Comparison of ENCODE assay signal across 18 cellular contexts in genomic region chr1:41539416-41539800, GRCh38. TPM values are rescaled to one million over a fixed set of nuclear protein-coding genes. Genes with fewer than 3 reads are reported as not detected.
DNase-seq lines count a peak whose midpoint lies in the region; TF ChIP-seq lines count a peak whose summit lies in the region.
"Had no signal": no experiment of that assay in that cellular context is flagged by ENCODE, and none has a peak within 500 bp of the region (broad histone marks: within the 10 kb centered on the region; RNA-seq: fewer than 3 reads in every experiment).

No MANE protein-coding gene starts in this region.

- no peak for TF ChIP-seq POLR2A in sigmoid colon (IDR thresholded peaks at IDR 0.05)

- H3K27me3 ChIP-seq in BLaER1 (no peaks in the 10 kb centered on the region), sigmoid colon (no peaks in the 10 kb centered on the region)

- TF ChIP-seq EP300 in sigmoid colon (IDR thresholded peaks at IDR 0.05), result no peak

- POLR2A ChIA-PET in MCF 10A (lab: Yijun Ruan, JAX), result no interaction called here

- CTCF ChIA-PET in MCF 10A (lab: Yijun Ruan, JAX), result interaction anchor here (0.8 to 4.2 kb wide), 2 partner anchors 23 to 66 kb away, joined by 3 to 24 read pairs; no protein-coding TSS in a partner anchor

- no peaks in the 10 kb centered on the region for H3K36me3 ChIP-seq in BLaER1
- H3K36me3 ChIP-seq in sigmoid colon, result no peaks in the 10 kb centered on the region

- H3K4me3 Mint-ChIP-seq in activated CD4-positive, alpha-beta T cell treated with anti-CD3 and anti-CD28 coated beads, Interleukin-2, amount 10 ng/mL, durations not matched to agents 24 days and 14 days, result no peak overlapping the region
- H3K4me3 Mint-ChIP-seq in activated T-helper 1 cell treated with anti-CD3 and anti-CD28 coated beads, Interleukin-12 subunit alpha, Interleukin-12 subunit beta, Interleukin-2, Interleukin-4 antibody, amounts not matched to agents 30 ng/mL and 10 ng/mL and 1 ng/mL, durations not matched to agents 14 hours and 24 hours and 36 hours, result no peak overlapping the region
- H3K4me3 Mint-ChIP-seq in MCF 10A (ENCODE audit: unreplicated experiment), result no peak overlapping the region
- H3K4me3 Mint-ChIP-seq: CD8-positive, alpha-beta memory T cell had no signal

- H3K4me1 ChIP-seq in BLaER1 (peaks cover 85% of the 10 kb centered on the region), sigmoid colon (peaks cover 0 to 20% (median 14%) of the 10 kb centered on the region in 4 donors)

- H3K4me3 ChIP-seq in BLaER1 (no peak overlapping the region), sigmoid colon (no peak overlapping the region)
- H3K4me3 ChIP-seq: PC-9 had no signal

- peaks cover 2% of the 10 kb centered on the region for H3K9me3 Mint-ChIP-seq in activated CD4-positive, alpha-beta T cell treated with anti-CD3 and anti-CD28 coated beads, Interleukin-2, amount 10 ng/mL, durations not matched to agents 24 days and 14 days
- H3K9me3 Mint-ChIP-seq in activated T-helper 1 cell treated with anti-CD3 and anti-CD28 coated beads, Interleukin-12 subunit alpha, Interleukin-12 subunit beta, Interleukin-2, Interleukin-4 antibody, amounts not matched to agents 30 ng/mL and 10 ng/mL and 1 ng/mL, durations not matched to agents 14 hours and 24 hours and 36 hours, result no peaks in the 10 kb centered on the region
- H3K9me3 Mint-ChIP-seq in MCF 10A (ENCODE audit: unreplicated experiment), result peaks cover 3% of the 10 kb centered on the region
- H3K9me3 Mint-ChIP-seq: CD8-positive, alpha-beta memory T cell had no signal

- no peaks in the 10 kb centered on the region for H3K27me3 Mint-ChIP-seq in activated CD4-positive, alpha-beta T cell treated with anti-CD3 and anti-CD28 coated beads, Interleukin-2, amount 10 ng/mL, durations not matched to agents 24 days and 14 days
- peaks cover 1% of the 10 kb centered on the region for H3K27me3 Mint-ChIP-seq in activated T-helper 1 cell treated with anti-CD3 and anti-CD28 coated beads, Interleukin-12 subunit alpha, Interleukin-12 subunit beta, Interleukin-2, Interleukin-4 antibody, amounts not matched to agents 30 ng/mL and 10 ng/mL and 1 ng/mL, durations not matched to agents 14 hours and 24 hours and 36 hours (ENCODE audit: insufficient read depth)
- peaks cover under 1% of the 10 kb centered on the region for H3K27me3 Mint-ChIP-seq in MCF 10A (ENCODE audit: insufficient read depth, unreplicated experiment)
- H3K27me3 Mint-ChIP-seq: CD8-positive, alpha-beta memory T cell had no signal

- WGBS in sigmoid colon, 2 donors, result 86 to 96% methylated on average over 6 of the region's 6 CpGs

- H3K4me1 Mint-ChIP-seq in activated CD4-positive, alpha-beta T cell treated with anti-CD3 and anti-CD28 coated beads, Interleukin-2, amount 10 ng/mL, durations not matched to agents 24 days and 14 days, result peaks cover 6% of the 10 kb centered on the region
- peaks cover 13% of the 10 kb centered on the region for H3K4me1 Mint-ChIP-seq in activated T-helper 1 cell treated with anti-CD3 and anti-CD28 coated beads, Interleukin-12 subunit alpha, Interleukin-12 subunit beta, Interleukin-2, Interleukin-4 antibody, amounts not matched to agents 30 ng/mL and 10 ng/mL and 1 ng/mL, durations not matched to agents 14 hours and 24 hours and 36 hours (ENCODE audit: low read depth)
- peaks cover 6% of the 10 kb centered on the region for H3K4me1 Mint-ChIP-seq in MCF 10A (ENCODE audit: insufficient read depth, unreplicated experiment)

- no peak overlapping the region for H3K9ac ChIP-seq in BLaER1

- H3K27ac ChIP-seq in BLaER1 (no peak overlapping the region; the same call in 1 of the 2 replicates), sigmoid colon (no peak overlapping the region)
- H3K27ac ChIP-seq: HL-60, PC-9 had no signal

- BruUV-seq in MCF 10A (replicated peaks; lab: Mats Ljungman, UMichigan), result no TSS peak

- H3K9me3 ChIP-seq in BLaER1 (no peaks in the 10 kb centered on the region), sigmoid colon (no peaks in the 10 kb centered on the region)

- H3K27ac Mint-ChIP-seq in activated CD4-positive, alpha-beta T cell treated with anti-CD3 and anti-CD28 coated beads, Interleukin-2, amount 10 ng/mL, durations not matched to agents 24 days and 14 days, result peak overlapping the region; percentile 22
- H3K27ac Mint-ChIP-seq in activated T-helper 1 cell treated with anti-CD3 and anti-CD28 coated beads, Interleukin-12 subunit alpha, Interleukin-12 subunit beta, Interleukin-2, Interleukin-4 antibody, amounts not matched to agents 30 ng/mL and 10 ng/mL and 1 ng/mL, durations not matched to agents 14 hours and 24 hours and 36 hours, result peak overlapping the region; percentile 50
- no peak overlapping the region for H3K27ac Mint-ChIP-seq in MCF 10A (ENCODE audit: low read depth, unreplicated experiment)

- no peaks in the 10 kb centered on the region for H4K20me1 ChIP-seq in BLaER1

- TF ChIP-seq CTCF in sigmoid colon (IDR thresholded peaks at IDR 0.05), result no peak
- TF ChIP-seq CTCF in MCF 10A (IDR thresholded peaks at IDR 0.05; ENCODE audit: unreplicated experiment), result no peak

- H3K36me3 Mint-ChIP-seq in activated CD4-positive, alpha-beta T cell treated with anti-CD3 and anti-CD28 coated beads, Interleukin-2, amount 10 ng/mL, durations not matched to agents 24 days and 14 days (ENCODE audit: low read depth), result peaks cover 74% of the 10 kb centered on the region
- H3K36me3 Mint-ChIP-seq in activated T-helper 1 cell treated with anti-CD3 and anti-CD28 coated beads, Interleukin-12 subunit alpha, Interleukin-12 subunit beta, Interleukin-2, Interleukin-4 antibody, amounts not matched to agents 30 ng/mL and 10 ng/mL and 1 ng/mL, durations not matched to agents 14 hours and 24 hours and 36 hours (ENCODE audit: low read depth), result peaks cover 44% of the 10 kb centered on the region
- no peaks in the 10 kb centered on the region for H3K36me3 Mint-ChIP-seq in MCF 10A (ENCODE audit: insufficient read depth, unreplicated experiment)

- no peak for DNase-seq in activated CD4-positive, alpha-beta T cell treated with anti-CD3 and anti-CD28 coated beads, Interleukin-2, amount 10 ng/mL, durations not matched to agents 24 days and 14 days
- no peak for DNase-seq in activated CD4-positive, alpha-beta T cell treated with anti-CD3 and anti-CD28 coated beads for 1 hour
- DNase-seq in activated T-helper 1 cell treated with anti-CD3 and anti-CD28 coated beads, Interleukin-12 subunit alpha, Interleukin-12 subunit beta, Interleukin-2, Interleukin-4 antibody, amounts not matched to agents 30 ng/mL and 10 ng/mL and 1 ng/mL, durations not matched to agents 14 hours and 24 hours and 36 hours (ENCODE audit: low spot score), result no peak
- DNase-seq in sigmoid colon (peak; percentile 19), MCF 10A (ENCODE audit: unreplicated experiment) (no peak), COLO829 (ENCODE audit: low spot score) (no peak)
- no peak for DNase-seq in stimulated activated CD4-positive, alpha-beta T cell treated with anti-CD3 and anti-CD28 coated beads, Interleukin-4, amount 100 ng/mL, for 4 hours
- DNase-seq: 8988T; CD8-positive, alpha-beta memory T cell; DND-41; GOT3; NCI-H1436; NCI-H2029 treated with DMSO at 0.1 percent for 48 hours; NCI-H748 treated with DMSO at 0.1 percent for 48 hours; PC-9 had no signal

- intact Hi-C loops in activated CD4-positive, alpha-beta T cell treated with anti-CD3 and anti-CD28 coated beads, Interleukin-2, amount 10 ng/mL, durations not matched to agents 24 days and 14 days (cut with micrococcal nuclease), result no loop called here
- intact Hi-C loops in activated T-helper 1 cell treated with anti-CD3 and anti-CD28 coated beads, Interleukin-12 subunit alpha, Interleukin-12 subunit beta, Interleukin-2, Interleukin-4 antibody, amounts not matched to agents 30 ng/mL and 10 ng/mL and 1 ng/mL, durations not matched to agents 14 hours and 24 hours and 36 hours (cut with micrococcal nuclease), result no loop called here
- intact Hi-C loops in sigmoid colon (cut with DNase I) (no loop called here), MCF 10A (cut with micrococcal nuclease) (no loop called here)

- H3K4me2 ChIP-seq in BLaER1, result peak overlapping the region; percentile 94
- H3K4me2 ChIP-seq: PC-9 had no signal

RNA-seq across cellular contexts. Expression of gene EDN2, which starts 54.9 kb away (rescaled TPM):
- not detected in 2 replicates for total RNA-seq in activated CD4-positive, alpha-beta T cell treated with anti-CD3 and anti-CD28 coated beads, Interleukin-2, amount 10 ng/mL, durations not matched to agents 24 days and 14 days
- not detected in 2 replicates for total RNA-seq in activated T-helper 1 cell treated with anti-CD3 and anti-CD28 coated beads, Interleukin-12 subunit alpha, Interleukin-12 subunit beta, Interleukin-2, Interleukin-4 antibody, amounts not matched to agents 30 ng/mL and 10 ng/mL and 1 ng/mL, durations not matched to agents 14 hours and 24 hours and 36 hours
- 1 to 10 TPM in 1 of 4 donors, not detected in 3; 2.2 TPM for total RNA-seq in sigmoid colon
- 1 to 10 TPM in 1 of 3 donors, under 1 TPM in 2; 0.57 to 4.8 (median 0.92) TPM for polyA plus RNA-seq in sigmoid colon
- 0.58 and 0.66 TPM in 2 replicates for total RNA-seq in MCF 10A (2022)
- total RNA-seq: CD8-positive, alpha-beta memory T cell; NCI-H460 had no signal
- polyA plus RNA-seq: CD8-positive, alpha-beta memory T cell had no signal
